In genomic region chr10:81018898-81019890, GRCh38 we compare ENCODE assay signal across 8 cellular contexts.
DNase-seq lines count a peak whose midpoint lies in the region; ATAC-seq and TF ChIP-seq lines count a peak whose summit lies in the region.

No MANE protein-coding gene starts in this region.

- no peaks in the 10 kb centered on the region for H3K4me1 ChIP-seq in effector memory CD4-positive, alpha-beta T cell (ENCODE audit: control insufficient read depth, insufficient read depth, low read length, poor library complexity, severe bottlenecking)

- peak; percentile 51 for TF ChIP-seq CTCF in fibroblast of the aortic adventitia (IDR thresholded peaks at IDR 0.05; ENCODE audit: insufficient read depth, low read length)

- ATAC-seq in GM21529 (IDR thresholded peaks at IDR 0.05; ENCODE audit: unreplicated experiment): peak; percentile 85
- ATAC-seq in sciatic nerve: peak; percentile 64

- intact Hi-C loops in sciatic nerve (cut with DNase I): no loop called here

- DNase-seq in stimulated activated CD4-positive, alpha-beta T cell treated with anti-CD3 and anti-CD28 coated beads, Interleukin-4, amount 100 ng/mL, for 1 hour: peak; percentile 1
- DNase-seq in stimulated activated CD4-positive, alpha-beta T cell treated with anti-CD3 and anti-CD28 coated beads, Interleukin-4, amount 100 ng/mL, for 24 hours: no peak
- DNase-seq in HK-2 (ENCODE audit: unreplicated experiment): peak; percentile 14
- DNase-seq in SHP77 treated with DMSO at 0.1 percent for 48 hours (lab: John Stamatoyannopoulos, UW): peak; percentile 6
- peak; percentile 25 for DNase-seq in fibroblast of the aortic adventitia (ENCODE audit: low read depth)
- no peak for DNase-seq in sciatic nerve (ENCODE audit: low spot score)
- no peak for DNase-seq in effector memory CD4-positive, alpha-beta T cell

- H3K4me3 ChIP-seq in fibroblast of the aortic adventitia (ENCODE audit: low read depth, low read length): no peak overlapping the region
- no peak overlapping the region for H3K4me3 ChIP-seq in effector memory CD4-positive, alpha-beta T cell (ENCODE audit: insufficient read depth, low read depth, low read length, poor library complexity, severe bottlenecking)

- no peaks in the 10 kb centered on the region for H3K36me3 ChIP-seq in effector memory CD4-positive, alpha-beta T cell (ENCODE audit: control insufficient read depth, insufficient read depth, low read length)

- H3K9me3 ChIP-seq in effector memory CD4-positive, alpha-beta T cell (ENCODE audit: control insufficient read depth, low read length): no peaks in the 10 kb centered on the region

- H3K27me3 ChIP-seq in effector memory CD4-positive, alpha-beta T cell (replicated peaks; ENCODE audit: control insufficient read depth, insufficient read depth, low read length, poor library complexity, severe bottlenecking): no peaks in the 10 kb centered on the region

- H3K27ac ChIP-seq in effector memory CD4-positive, alpha-beta T cell (ENCODE audit: insufficient read depth, low read length, poor library complexity, severe bottlenecking): no peak overlapping the region

Comparison
In these comparisons a context has a peak if more than half of its experiments do, and no peak if none do; other contexts are left out.
1. DNase-seq: peak in stimulated activated CD4-positive, alpha-beta T cell treated with anti-CD3 and anti-CD28 coated beads, Interleukin-4, amount 100 ng/mL, for 1 hour (single experiment), HK-2 (single experiment), SHP77 treated with DMSO at 0.1 percent for 48 hours (single experiment) and fibroblast of the aortic adventitia (single experiment); none in stimulated activated CD4-positive, alpha-beta T cell treated with anti-CD3 and anti-CD28 coated beads, Interleukin-4, amount 100 ng/mL, for 24 hours (single experiment), sciatic nerve (single experiment) and effector memory CD4-positive, alpha-beta T cell (0 of 3).